Comparison of ENCODE assay signal across 19 cellular contexts in the genomic region with DNA sequence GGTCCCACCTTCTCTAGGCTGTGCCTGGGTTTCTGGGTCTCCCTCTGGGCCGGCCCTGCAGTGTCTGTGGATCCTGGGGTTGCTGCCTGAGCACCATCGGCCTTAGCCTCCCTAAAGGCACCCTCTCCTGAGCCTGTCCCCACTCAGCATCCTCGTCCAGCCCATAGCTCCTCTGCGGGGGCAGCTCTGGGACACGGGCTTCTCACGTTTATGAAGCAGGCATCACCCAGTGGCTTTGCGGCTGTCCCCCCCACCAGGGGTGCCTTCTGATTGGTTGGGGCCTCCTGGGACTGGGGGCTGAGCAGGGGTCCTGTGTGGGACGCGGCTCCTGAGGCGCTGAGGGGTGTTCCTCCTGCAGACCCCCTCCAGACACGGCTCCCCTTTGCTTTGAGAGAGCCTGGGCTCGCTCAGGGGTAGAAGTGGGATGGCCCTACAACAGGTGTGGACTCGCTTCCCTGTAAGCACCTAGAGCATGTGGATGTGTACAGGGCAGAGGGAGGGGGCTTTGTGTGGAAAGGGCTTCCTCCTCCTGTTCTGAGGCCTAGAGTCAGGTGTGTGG. TPM values are rescaled to one million over a fixed set of nuclear protein-coding genes. Genes with fewer than 3 reads are reported as not detected.
DNase-seq lines count a peak whose midpoint lies in the region; ATAC-seq and TF ChIP-seq lines count a peak whose summit lies in the region.
"Had no signal": no experiment of that assay in that cellular context is flagged by ENCODE, and none has a peak within 500 bp of the region (broad histone marks: within the 10 kb centered on the region; RNA-seq: fewer than 3 reads in every experiment).

No MANE protein-coding gene starts in this region.

- H3K4me1 ChIP-seq in right cardiac atrium (ENCODE audit: control insufficient read depth, insufficient read depth, low read length) (peaks cover 6% of the 10 kb centered on the region), heart right ventricle (peaks cover 23 to 66% (median 50%) of the 10 kb centered on the region in 9 donors)
- peaks cover 0 to 6% of the 10 kb centered on the region in 2 donors for H3K4me1 ChIP-seq in naive thymus-derived CD4-positive, alpha-beta T cell (ENCODE audit: control insufficient read depth in 2 of 2, insufficient read depth in 2 of 2, low read length in 2 of 2)

- H3K27me3 Mint-ChIP-seq in naive thymus-derived CD4-positive, alpha-beta T cell = no peaks in the 10 kb centered on the region
- no peaks in the 10 kb centered on the region for H3K27me3 Mint-ChIP-seq in stimulated activated naive B cell treated with anti-CD40 and anti-IgM and Interleukin-4, amounts not matched to agents 10 μg/mL and 1 μg/mL and 100 μg/mL, for 72 hours
- H3K27me3 Mint-ChIP-seq: CD8-positive, alpha-beta memory T cell had no signal

- ATAC-seq in right cardiac atrium (no peak), heart right ventricle (no peak), HG03378 (IDR thresholded peaks at IDR 0.05; ENCODE audit: unreplicated experiment) (no peak)
- ATAC-seq in naive thymus-derived CD4-positive, alpha-beta T cell = no peak
- no peak for ATAC-seq in stimulated activated naive B cell treated with anti-CD40 and anti-IgM and Interleukin-4, amounts not matched to agents 10 μg/mL and 1 μg/mL and 100 μg/mL, for 72 hours (replicated peaks)
- ATAC-seq: A549, SK-N-SH treated with all-trans-retinoic acid at 6 μM for 48 hours had no signal

- peaks cover 0 to 44% (median 31%) of the 10 kb centered on the region in 9 donors for H3K36me3 ChIP-seq in heart right ventricle
- H3K36me3 ChIP-seq in naive thymus-derived CD4-positive, alpha-beta T cell (ENCODE audit: control insufficient read depth in 2 of 3, insufficient read depth in 3 of 3, low read length in 3 of 3) = peaks cover 0 to 25% (median 0%) of the 10 kb centered on the region in 3 experiments

- WGBS in right cardiac atrium = 92% methylated on average over 13 of the region's 13 CpGs
- WGBS in heart right ventricle, 2 donors = 89% methylated on average over 13 of the region's 13 CpGs

- H3K4me1 Mint-ChIP-seq in naive thymus-derived CD4-positive, alpha-beta T cell = peaks cover 4 to 30% (median 19%) of the 10 kb centered on the region in 7 donors
- peaks cover 5 to 14% of the 10 kb centered on the region in 2 donors for H3K4me1 Mint-ChIP-seq in stimulated activated naive B cell treated with anti-CD40 and anti-IgM and Interleukin-4, amounts not matched to agents 10 μg/mL and 1 μg/mL and 100 μg/mL, for 72 hours

- H3K36me3 Mint-ChIP-seq in naive thymus-derived CD4-positive, alpha-beta T cell = no peaks in the 10 kb centered on the region
- H3K36me3 Mint-ChIP-seq in stimulated activated naive B cell treated with anti-CD40 and anti-IgM and Interleukin-4, amounts not matched to agents 10 μg/mL and 1 μg/mL and 100 μg/mL, for 72 hours = peaks cover 4 to 8% of the 10 kb centered on the region in 2 donors

- no peaks in the 10 kb centered on the region for H3K27me3 ChIP-seq in right cardiac atrium (ENCODE audit: control insufficient read depth, insufficient read depth)
- H3K27me3 ChIP-seq in heart right ventricle = no peaks in the 10 kb centered on the region
- H3K27me3 ChIP-seq in naive thymus-derived CD4-positive, alpha-beta T cell (ENCODE audit: control insufficient read depth in 2 of 2, insufficient read depth in 2 of 2, low read length in 2 of 2) = no peaks in the 10 kb centered on the region
- H3K27me3 ChIP-seq: BLaER1 treated with 17β-estradiol and CSF1 and Interleukin-3, amounts not matched to agents 10 nM and 100 nM had no signal

- H3K27ac Mint-ChIP-seq in naive thymus-derived CD4-positive, alpha-beta T cell = peak overlapping the region in 2 of 9 donors; percentile 65 to 67
- peak overlapping the region; percentile 20 for H3K27ac Mint-ChIP-seq in stimulated activated naive B cell treated with anti-CD40 and anti-IgM and Interleukin-4, amounts not matched to agents 10 μg/mL and 1 μg/mL and 100 μg/mL, for 72 hours

- DNase-seq in right cardiac atrium (peak in 2 of 3 donors; percentile 29 to 35), heart right ventricle (no peak), HUDEP-2 (lab: John Stamatoyannopoulos, UW; ENCODE audit: unreplicated experiment in 76 of 76) (no peak), NCI-H82 (lab: John Stamatoyannopoulos, UW) (no peak)
- peak; percentile 69 for DNase-seq in Jurkat, Clone E6-1 (ENCODE audit: low read depth, low spot score)
- DNase-seq in naive thymus-derived CD4-positive, alpha-beta T cell = no peak
- no peak for DNase-seq in stimulated activated naive B cell treated with anti-CD40 and anti-IgM and Interleukin-4, amounts not matched to agents 10 μg/mL and 1 μg/mL and 100 μg/mL, for 72 hours
- DNase-seq: CD8-positive, alpha-beta memory T cell; DMS53; NCI-H1105; NCI-H1694; NCI-H2081 treated with DMSO at 0.1 percent for 48 hours; NCI-H774; OCI-M1; SIG-M5 had no signal

- no peak overlapping the region for H3K27ac ChIP-seq in right cardiac atrium (ENCODE audit: low read length)
- no peak overlapping the region for H3K27ac ChIP-seq in heart right ventricle
- H3K27ac ChIP-seq in naive thymus-derived CD4-positive, alpha-beta T cell (ENCODE audit: low read depth, low read length) = peak overlapping the region; percentile 21

- H3K4me3 ChIP-seq in right cardiac atrium (ENCODE audit: low read length) = no peak overlapping the region
- H3K4me3 ChIP-seq in heart right ventricle = no peak overlapping the region
- 0 out of 2 replicates have a peak overlapping the region, but pooled peaks have one; percentile 5 for H3K4me3 ChIP-seq in Jurkat, Clone E6-1 (ENCODE audit: low read length)
- H3K4me3 ChIP-seq in naive thymus-derived CD4-positive, alpha-beta T cell (ENCODE audit: low read length) = no peak overlapping the region
- H3K4me3 ChIP-seq: A549; BLaER1 treated with 17β-estradiol and CSF1 and Interleukin-3, amounts not matched to agents 10 nM and 100 nM had no signal

- no peaks in the 10 kb centered on the region for H3K9me3 ChIP-seq in right cardiac atrium (ENCODE audit: control insufficient read depth, low read length)
- no peaks in the 10 kb centered on the region for H3K9me3 ChIP-seq in heart right ventricle
- no peaks in the 10 kb centered on the region for H3K9me3 ChIP-seq in naive thymus-derived CD4-positive, alpha-beta T cell (ENCODE audit: control insufficient read depth in 2 of 3, low read length in 3 of 3)
- H3K9me3 ChIP-seq: A549; BLaER1 treated with 17β-estradiol and CSF1 and Interleukin-3, amounts not matched to agents 10 nM and 100 nM had no signal

- H3K4me3 Mint-ChIP-seq in naive thymus-derived CD4-positive, alpha-beta T cell = peak overlapping the region in 2 of 10 donors; percentile 16 to 44
- no peak overlapping the region for H3K4me3 Mint-ChIP-seq in stimulated activated naive B cell treated with anti-CD40 and anti-IgM and Interleukin-4, amounts not matched to agents 10 μg/mL and 1 μg/mL and 100 μg/mL, for 72 hours
- H3K4me3 Mint-ChIP-seq: CD8-positive, alpha-beta memory T cell had no signal

- POLR2A ChIA-PET in naive thymus-derived CD4-positive, alpha-beta T cell (lab: Charles Lee) = no interaction called here

- TF ChIP-seq CTCF in heart right ventricle (IDR thresholded peaks at IDR 0.05) = no peak

- H3K9me3 Mint-ChIP-seq in naive thymus-derived CD4-positive, alpha-beta T cell = no peaks in the 10 kb centered on the region
- no peaks in the 10 kb centered on the region for H3K9me3 Mint-ChIP-seq in stimulated activated naive B cell treated with anti-CD40 and anti-IgM and Interleukin-4, amounts not matched to agents 10 μg/mL and 1 μg/mL and 100 μg/mL, for 72 hours
- H3K9me3 Mint-ChIP-seq: CD8-positive, alpha-beta memory T cell had no signal

- CTCF ChIA-PET in naive thymus-derived CD4-positive, alpha-beta T cell (lab: Charles Lee) = no interaction called here

- intact Hi-C loops in right cardiac atrium (cut with DNase I) (no loop called here), heart right ventricle (cut with DNase I) (no loop called here)
- intact Hi-C loops in naive thymus-derived CD4-positive, alpha-beta T cell (cut with micrococcal nuclease) = no loop called here

RNA-seq across cellular contexts. Expression of gene ULK1, which starts 10.7 kb away (rescaled TPM):
- total RNA-seq in right cardiac atrium = 10 to 100 TPM; 33.4 to 51.3 (median 48.0) TPM
- polyA plus RNA-seq in right cardiac atrium = 29.4 TPM
- 10 to 100 TPM; 30.2 to 77.7 (median 51.6) TPM for total RNA-seq in heart right ventricle
- 10 to 100 TPM; 10.7 to 37.2 TPM for polyA plus RNA-seq in heart right ventricle
- 36.2 TPM for polyA plus RNA-seq in Jurkat, Clone E6-1 (2012; ENCODE audit: insufficient read depth, insufficient read length)
- total RNA-seq in naive thymus-derived CD4-positive, alpha-beta T cell = 100 to 1,000 TPM in 1 of 5 experiments, 10 to 100 TPM in 4; 33.9 to 109 (median 43.8) TPM
- 1 to 10 TPM in 1 of 2 donors, under 1 TPM in 1; 0.28 to 1.6 TPM for polyA plus RNA-seq in naive thymus-derived CD4-positive, alpha-beta T cell

RNA-seq across cellular contexts. Expression of gene PUS1, which starts 23.9 kb away (rescaled TPM):
- total RNA-seq in right cardiac atrium (10 to 100 TPM in 1 of 4 donors, 1 to 10 TPM in 3; 7.2 to 13.7 (median 7.9) TPM), heart right ventricle (10 to 100 TPM in 1 of 10 donors, 1 to 10 TPM in 9; 5.1 to 14.8 (median 7.5) TPM)
- polyA plus RNA-seq in right cardiac atrium (7.2 TPM), heart right ventricle (10 to 100 TPM; 13.7 to 17.4 TPM)
- 49.7 TPM for polyA plus RNA-seq in Jurkat, Clone E6-1 (2012; ENCODE audit: insufficient read depth, insufficient read length)
- 10 to 100 TPM; 23.4 to 54.9 (median 49.2) TPM for total RNA-seq in naive thymus-derived CD4-positive, alpha-beta T cell
- polyA plus RNA-seq in naive thymus-derived CD4-positive, alpha-beta T cell = 10 to 100 TPM; 15.0 to 37.1 TPM

RNA-seq across cellular contexts. Expression of gene EP400, which starts 44.6 kb away (rescaled TPM):
- total RNA-seq in right cardiac atrium (10 to 100 TPM; 15.5 to 21.6 (median 18.1) TPM), heart right ventricle (10 to 100 TPM; 14.1 to 20.5 (median 19.3) TPM)
- polyA plus RNA-seq in right cardiac atrium (10.1 TPM), heart right ventricle (10 to 100 TPM in 1 of 2 donors, 1 to 10 TPM in 1; 6.6 to 18.9 TPM)
- polyA plus RNA-seq in Jurkat, Clone E6-1 (2012; ENCODE audit: insufficient read depth, insufficient read length) = 31.4 TPM
- total RNA-seq in naive thymus-derived CD4-positive, alpha-beta T cell = 10 to 100 TPM; 62.2 to 86.8 (median 82.6) TPM
- 1 to 10 TPM; 2.8 to 6.0 TPM for polyA plus RNA-seq in naive thymus-derived CD4-positive, alpha-beta T cell

Comparison
In these comparisons a context has a peak if more than half of its experiments do, and no peak if none do; other contexts are left out.
1. DNase-seq: peak in right cardiac atrium (2 of 3) and Jurkat, Clone E6-1 (single experiment); none in heart right ventricle (0 of 2), naive thymus-derived CD4-positive, alpha-beta T cell (0 of 9), stimulated activated naive B cell treated with anti-CD40 and anti-IgM and Interleukin-4, amounts not matched to agents 10 μg/mL and 1 μg/mL and 100 μg/mL, for 72 hours (single experiment), HUDEP-2 (0 of 76) and NCI-H82 (single experiment).